ENCODE assay signal across 8 cellular contexts in genomic region chr13:108218044-108218974, GRCh38. TPM values are rescaled to one million over a fixed set of nuclear protein-coding genes. Genes with fewer than 3 reads are reported as not detected.
DNase-seq lines count a peak whose midpoint lies in the region; TF ChIP-seq lines count a peak whose summit lies in the region.

Gene ABHD13, plus strand, starts transcription at chr13:108218392. Its CDS starts 10,827 bp downstream, at chr13:108229219.

- no peak for TF ChIP-seq EP300 in suprapubic skin (IDR thresholded peaks at IDR 0.05)

- TF ChIP-seq CTCF in GM06990 (IDR thresholded peaks at IDR 0.05; ENCODE audit: insufficient read depth, low read length, poor library complexity, severe bottlenecking), result no peak
- no peak for TF ChIP-seq CTCF in HFF-Myc (IDR thresholded peaks at IDR 0.05; ENCODE audit: low read depth, low read length, missing control alignments)
- TF ChIP-seq CTCF in suprapubic skin (IDR thresholded peaks at IDR 0.05), result no peak

- H3K27ac ChIP-seq in suprapubic skin, result peak within 1 kb of the TSS; percentile 83

- H3K36me3 ChIP-seq in GM06990 (ENCODE audit: control insufficient read depth, insufficient read depth, low read length), result no peaks in the 10 kb centered on the region
- no peaks in the 10 kb centered on the region for H3K36me3 ChIP-seq in suprapubic skin

- under 1% methylated on average over 38 of the region's 93 CpGs for WGBS in suprapubic skin

- peak in 1 of 2 donors; percentile 49 for TF ChIP-seq POLR2A in suprapubic skin (IDR thresholded peaks at IDR 0.05)

- H3K27me3 ChIP-seq in GM06990 (replicated peaks; ENCODE audit: control insufficient read depth, insufficient read depth, low read length) (no peaks in the 10 kb centered on the region), suprapubic skin (no peaks in the 10 kb centered on the region)

- H3K9me3 ChIP-seq in suprapubic skin, result no peaks in the 10 kb centered on the region

- peak within 1 kb of the TSS; percentile 89 for H3K4me3 ChIP-seq in GM06990 (replicated peaks; ENCODE audit: low read depth, low read length)
- peak within 1 kb of the TSS; percentile 86 for H3K4me3 ChIP-seq in HFF-Myc (replicated peaks; ENCODE audit: low read depth, low read length)
- peak within 1 kb of the TSS; percentile 67 for H3K4me3 ChIP-seq in suprapubic skin

- peaks cover 53% of the 10 kb centered on the region for H3K4me1 ChIP-seq in suprapubic skin

- peak; percentile 96 for DNase-seq in GM06990 (ENCODE audit: extremely low read depth, insufficient read length)
- DNase-seq in HFF-Myc (ENCODE audit: extremely low read depth, low read depth), result peak; percentile 63
- peak; percentile 86 for DNase-seq in MV-4-11 (lab: John Stamatoyannopoulos, UW)
- DNase-seq in SK-N-DZ (ENCODE audit: low spot score), result peak; percentile 96
- DNase-seq in activated naive CD4-positive, alpha-beta T cell treated with anti-CD3 and anti-CD28 coated beads, Interleukin-2, amount 50 U/mL, for 16 hours, result peak; percentile 92
- DNase-seq in glomerular endothelial cell (ENCODE audit: extremely low read depth, low read depth, low spot score), result peak; percentile 39
- DNase-seq in occipital lobe (lab: John Stamatoyannopoulos, UW), result peak; percentile 87
- peak; percentile 92 for DNase-seq in suprapubic skin (ENCODE audit: low spot score in 2 of 2)

RNA-seq across cellular contexts. Expression of gene ABHD13, which starts in this region (rescaled TPM):
- 8.6 and 9.8 TPM in 2 replicates for polyA plus RNA-seq in SK-N-DZ (2014; cell fraction: cytosol; rRNA removed)
- polyA plus RNA-seq in SK-N-DZ (2014; cell fraction: nucleus; rRNA removed), result 7.4 and 7.6 TPM in 2 replicates
- total RNA-seq in glomerular endothelial cell (7.8 and 8.7 TPM in 2 replicates), occipital lobe (19.7 TPM), suprapubic skin (10 to 100 TPM in 1 of 4 donors, 1 to 10 TPM in 3; 8.1 to 13.4 (median 9.2) TPM)

Comparison
In these comparisons a context has a peak if more than half of its experiments do, and no peak if none do; other contexts are left out.
1. Peak in every context shown above with its lines: DNase-seq, H3K4me3 ChIP-seq and H3K27ac ChIP-seq.
2. DNase-seq: peak in every context shown above with its lines; median percentile 96 in GM06990; 96 in SK-N-DZ; 92 in activated naive CD4-positive, alpha-beta T cell treated with anti-CD3 and anti-CD28 coated beads, Interleukin-2, amount 50 U/mL, for 16 hours; 92 in suprapubic skin; 87 in occipital lobe; 86 in MV-4-11; 63 in HFF-Myc; 39 in glomerular endothelial cell.